In the genomic region with DNA sequence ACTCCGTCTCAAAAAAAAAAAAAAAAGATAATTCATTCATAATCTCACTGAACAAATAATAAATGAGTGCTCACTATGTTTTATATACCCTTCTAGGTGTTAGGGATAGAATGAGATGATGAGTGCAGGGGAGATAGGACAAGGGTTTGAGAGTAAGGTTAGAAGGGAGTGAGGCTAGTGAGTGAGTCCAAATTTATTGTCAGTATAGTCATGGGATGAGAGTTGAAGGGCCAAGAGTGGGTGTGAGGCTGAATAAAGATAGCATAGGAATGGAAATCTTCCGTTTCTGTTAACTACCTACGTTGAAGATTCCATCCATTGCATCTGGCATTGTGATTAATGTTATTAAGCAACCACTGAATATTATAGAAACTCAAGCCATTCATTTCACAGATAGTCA, we compare ENCODE assay signal across 15 cellular contexts. TPM values are rescaled to one million over a fixed set of nuclear protein-coding genes. Genes with fewer than 3 reads are reported as not detected.
DNase-seq lines count a peak whose midpoint lies in the region; ATAC-seq and TF ChIP-seq lines count a peak whose summit lies in the region.
"Had no signal": no experiment of that assay in that cellular context is flagged by ENCODE, and none has a peak within 500 bp of the region (broad histone marks: within the 10 kb centered on the region; RNA-seq: fewer than 3 reads in every experiment).

No MANE protein-coding gene starts in this region.

- no peaks in the 10 kb centered on the region for H3K27me3 Mint-ChIP-seq in natural killer cell (ENCODE audit: low read depth in 2 of 2)
- no peaks in the 10 kb centered on the region for H3K27me3 Mint-ChIP-seq in natural killer cell treated with Interleukin-12 subunit alpha and Interleukin-12 subunit beta and Interleukin-15 and Interleukin-18, amount 100 ng/mL, for 72 hours

- peak overlapping the region; percentile 37 to 60 for H3K27ac Mint-ChIP-seq in natural killer cell
- no peak overlapping the region for H3K27ac Mint-ChIP-seq in natural killer cell treated with Interleukin-12 subunit alpha and Interleukin-12 subunit beta and Interleukin-15 and Interleukin-18, amount 100 ng/mL, for 72 hours

- peaks cover 55 to 58% of the 10 kb centered on the region in 2 donors for H3K4me1 Mint-ChIP-seq in natural killer cell
- peaks cover 30 to 35% of the 10 kb centered on the region in 2 donors for H3K4me1 Mint-ChIP-seq in natural killer cell treated with Interleukin-12 subunit alpha and Interleukin-12 subunit beta and Interleukin-15 and Interleukin-18, amount 100 ng/mL, for 72 hours (ENCODE audit: low read depth in 2 of 2)

- POLR2A ChIA-PET in GM10248 (lab: Yijun Ruan, JAX): interaction anchor here (1.7 kb wide), 1 partner anchor 17 kb away, joined by 5 read pairs; the partner anchor contains the start of gene GNAI3

- DNase-seq in natural killer cell (no peak), amniotic epithelial cell (ENCODE audit: low read depth) (peak; percentile 60), fibroblast of villous mesenchyme (ENCODE audit: low read depth) (peak; percentile 37), HuH-7.5 (ENCODE audit: low spot score) (no peak), GM10248 (ENCODE audit: extremely low spot score) (no peak)
- DNase-seq in natural killer cell treated with Interleukin-12 subunit alpha and Interleukin-12 subunit beta and Interleukin-15 and Interleukin-18, amount 100 ng/mL, for 72 hours (ENCODE audit: low spot score): no peak
- no peak for DNase-seq in activated effector memory CD4-positive, alpha-beta T cell treated with Interleukin-2 at 50 U/mL for 16 hours
- DNase-seq: DND-41, GOT3, NCI-H146, NCI-H2081 treated with DMSO at 0.1 percent for 48 hours, NCI-H510A treated with DMSO at 0.1 percent for 48 hours, NCI-H82 had no signal

- TF ChIP-seq CTCF in natural killer cell (IDR thresholded peaks at IDR 0.05) (no peak), fibroblast of villous mesenchyme (IDR thresholded peaks at IDR 0.05; ENCODE audit: insufficient read depth, low read depth, low read length) (no peak), GM10248 (IDR thresholded peaks at IDR 0.05; ENCODE audit: control extremely low read depth, extremely low read depth, low read depth, missing control alignments) (no peak)

- no peak overlapping the region for H3K4me3 ChIP-seq in fibroblast of villous mesenchyme (ENCODE audit: low read depth, low read length)
- H3K4me3 ChIP-seq: BLaER1 treated with 17β-estradiol and CSF1 and Interleukin-3, amounts not matched to agents 10 nM and 100 nM had no signal

- no peak for ATAC-seq in natural killer cell
- no peak for ATAC-seq in natural killer cell treated with Interleukin-12 subunit alpha and Interleukin-12 subunit beta and Interleukin-15 and Interleukin-18, amount 100 ng/mL, for 72 hours
- ATAC-seq: Panc1 had no signal

- no peak overlapping the region for H3K4me3 Mint-ChIP-seq in natural killer cell
- H3K4me3 Mint-ChIP-seq in natural killer cell treated with Interleukin-12 subunit alpha and Interleukin-12 subunit beta and Interleukin-15 and Interleukin-18, amount 100 ng/mL, for 72 hours: no peak overlapping the region

- intact Hi-C loops in natural killer cell (cut with micrococcal nuclease): no loop called here

- CTCF ChIA-PET in GM10248 (lab: Yijun Ruan, JAX): interaction anchor here (1.3 to 2.8 kb wide), 4 partner anchors 15 to 79 kb away, joined by 3 to 7 read pairs (median 6); no protein-coding TSS in a partner anchor

- no peaks in the 10 kb centered on the region for H3K9me3 Mint-ChIP-seq in natural killer cell
- no peaks in the 10 kb centered on the region for H3K9me3 Mint-ChIP-seq in natural killer cell treated with Interleukin-12 subunit alpha and Interleukin-12 subunit beta and Interleukin-15 and Interleukin-18, amount 100 ng/mL, for 72 hours

- H3K36me3 Mint-ChIP-seq in natural killer cell: no peaks in the 10 kb centered on the region
- no peaks in the 10 kb centered on the region for H3K36me3 Mint-ChIP-seq in natural killer cell treated with Interleukin-12 subunit alpha and Interleukin-12 subunit beta and Interleukin-15 and Interleukin-18, amount 100 ng/mL, for 72 hours

RNA-seq across cellular contexts. Expression of gene GNAI3, which starts 16.8 kb away (rescaled TPM):
- total RNA-seq in natural killer cell: 1 to 10 TPM; 6.1 to 7.6 (median 6.9) TPM
- total RNA-seq in natural killer cell treated with Interleukin-12 subunit alpha and Interleukin-12 subunit beta and Interleukin-15 and Interleukin-18, amount 100 ng/mL, for 72 hours: 1 to 10 TPM; 8.9 to 10.0 TPM
- total RNA-seq in fibroblast of villous mesenchyme: 14.2 and 17.3 TPM in 2 replicates

RNA-seq across cellular contexts. Expression of gene GPR61, which starts 25.6 kb away (rescaled TPM):
- total RNA-seq in natural killer cell: under 1 TPM in 2 of 3 donors, not detected in 1; 0.75 to 0.91 TPM
- not detected for total RNA-seq in natural killer cell treated with Interleukin-12 subunit alpha and Interleukin-12 subunit beta and Interleukin-15 and Interleukin-18, amount 100 ng/mL, for 72 hours
- total RNA-seq in fibroblast of villous mesenchyme: under 0.01 TPM in 1 of 2 replicates, not detected in the other

RNA-seq across cellular contexts. Expression of gene GNAT2, which starts 54.2 kb away (rescaled TPM):
- not detected for total RNA-seq in natural killer cell
- total RNA-seq in natural killer cell treated with Interleukin-12 subunit alpha and Interleukin-12 subunit beta and Interleukin-15 and Interleukin-18, amount 100 ng/mL, for 72 hours: under 1 TPM in 1 of 2 donors, not detected in 1; 0.64 TPM
- total RNA-seq in fibroblast of villous mesenchyme: under 0.01 and 0.43 TPM in 2 replicates

RNA-seq across cellular contexts. Expression of gene AMPD2, which starts 54.4 kb away (rescaled TPM):
- total RNA-seq in natural killer cell (100 to 1,000 TPM; 200 to 271 (median 243) TPM), fibroblast of villous mesenchyme (90.5 and 107 TPM in 2 replicates)
- 100 to 1,000 TPM in 1 of 2 donors, 10 to 100 TPM in 1; 79.0 to 144 TPM for total RNA-seq in natural killer cell treated with Interleukin-12 subunit alpha and Interleukin-12 subunit beta and Interleukin-15 and Interleukin-18, amount 100 ng/mL, for 72 hours

RNA-seq across cellular contexts. Expression of gene AMIGO1, which starts 55.7 kb away (rescaled TPM):
- total RNA-seq in natural killer cell: 10 to 100 TPM in 1 of 3 donors, 1 to 10 TPM in 2; 5.0 to 10.7 (median 7.8) TPM
- 1 to 10 TPM in 1 of 2 donors, under 1 TPM in 1; 0.90 to 1.0 TPM for total RNA-seq in natural killer cell treated with Interleukin-12 subunit alpha and Interleukin-12 subunit beta and Interleukin-15 and Interleukin-18, amount 100 ng/mL, for 72 hours
- total RNA-seq in fibroblast of villous mesenchyme: 0.97 and 3.5 TPM in 2 replicates

Comparison
In these comparisons a context has a peak if more than half of its experiments do, and no peak if none do; other contexts are left out.
1. H3K27ac Mint-ChIP-seq: peak in natural killer cell (2 of 2); none in natural killer cell treated with Interleukin-12 subunit alpha and Interleukin-12 subunit beta and Interleukin-15 and Interleukin-18, amount 100 ng/mL, for 72 hours (0 of 2).
2. DNase-seq: peak in amniotic epithelial cell (single experiment) and fibroblast of villous mesenchyme (single experiment); none in natural killer cell (single experiment), natural killer cell treated with Interleukin-12 subunit alpha and Interleukin-12 subunit beta and Interleukin-15 and Interleukin-18, amount 100 ng/mL, for 72 hours (single experiment), HuH-7.5 (single experiment), GM10248 (single experiment) and activated effector memory CD4-positive, alpha-beta T cell treated with Interleukin-2 at 50 U/mL for 16 hours (single experiment).